ENCODE assay signal across 12 cellular contexts in the genomic region with DNA sequence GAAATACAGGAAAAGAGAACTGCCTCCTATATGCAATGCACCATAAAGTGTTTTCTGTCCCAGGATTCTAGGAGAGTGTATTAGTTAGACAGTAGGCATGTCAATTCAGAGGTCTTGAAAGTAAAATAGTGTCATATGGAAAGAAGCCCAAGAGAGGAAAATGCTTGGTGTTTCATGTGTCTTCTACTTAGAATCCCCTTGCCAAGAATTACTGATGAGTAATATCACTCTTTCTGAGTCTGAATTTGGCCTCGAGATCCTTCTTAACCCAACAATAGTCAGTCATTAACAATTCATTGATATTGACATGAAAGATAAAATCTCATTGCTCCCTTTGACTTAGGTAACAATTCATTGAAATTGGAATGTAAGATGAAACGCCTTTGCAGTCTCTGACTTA.
DNase-seq lines count a peak whose midpoint lies in the region; ATAC-seq, FAIRE-seq and TF ChIP-seq lines count a peak whose summit lies in the region.
"Had no signal": no experiment of that assay in that cellular context is flagged by ENCODE, and none has a peak within 500 bp of the region (broad histone marks: within the 10 kb centered on the region; RNA-seq: fewer than 3 reads in every experiment).

No MANE protein-coding gene starts in this region.

- CTCF ChIA-PET in PC-3 (lab: Charles Lee) = no interaction called here
- CTCF ChIA-PET in H1 (lab: Charles Lee; ENCODE audit: partially characterized antibody) = no interaction called here

- no peak overlapping the region for H2BK15ac ChIP-seq in H1 (ENCODE audit: low read length)

- H3K27me3 Mint-ChIP-seq in activated T-helper 2 cell treated with anti-CD3 and anti-CD28 coated beads, Interferon-gamma antibody, Interleukin-2, Interleukin-4, amounts not matched to agents 10 μg/mL and 5 μg/mL and 100 μg/mL, durations not matched to agents 14 hours and 24 hours and 36 hours (ENCODE audit: low read depth) = no peaks in the 10 kb centered on the region
- H3K27me3 Mint-ChIP-seq in stimulated activated naive CD8-positive, alpha-beta T cell treated with anti-CD3 and anti-CD28 coated beads, Interleukin-15, amount 100 ng/mL, for 72 hours = no peaks in the 10 kb centered on the region

- H3K4me1 Mint-ChIP-seq in activated T-helper 2 cell treated with anti-CD3 and anti-CD28 coated beads, Interferon-gamma antibody, Interleukin-2, Interleukin-4, amounts not matched to agents 10 μg/mL and 5 μg/mL and 100 μg/mL, durations not matched to agents 14 hours and 24 hours and 36 hours (ENCODE audit: low read depth) = peaks cover 3% of the 10 kb centered on the region
- H3K4me1 Mint-ChIP-seq in stimulated activated naive CD8-positive, alpha-beta T cell treated with anti-CD3 and anti-CD28 coated beads, Interleukin-15, amount 100 ng/mL, for 72 hours = no peaks in the 10 kb centered on the region

- H3K4me3 Mint-ChIP-seq in activated T-helper 2 cell treated with anti-CD3 and anti-CD28 coated beads, Interferon-gamma antibody, Interleukin-2, Interleukin-4, amounts not matched to agents 10 μg/mL and 5 μg/mL and 100 μg/mL, durations not matched to agents 14 hours and 24 hours and 36 hours (ENCODE audit: low read depth) = no peak overlapping the region
- H3K4me3 Mint-ChIP-seq in stimulated activated naive CD8-positive, alpha-beta T cell treated with anti-CD3 and anti-CD28 coated beads, Interleukin-15, amount 100 ng/mL, for 72 hours = no peak overlapping the region
- H3K4me3 Mint-ChIP-seq: H9 had no signal

- no peak for TF ChIP-seq CTCF in PC-3 (conservative IDR thresholded peaks at IDR 0.05; ENCODE audit: low read depth, low read length)
- TF ChIP-seq CTCF in H1 (IDR thresholded peaks at IDR 0.05; ENCODE audit: control extremely low read depth in 1 of 3, insufficient read depth in 1 of 3, low read depth in 1 of 3, low read length in 3 of 3) = no peak

- H2AK5ac ChIP-seq in H1 (ENCODE audit: low read depth, low read length) = no peak overlapping the region

- no peak overlapping the region for H2BK12ac ChIP-seq in H1 (ENCODE audit: low read depth, low read length)

- H3K27ac ChIP-seq in PC-3 (ENCODE audit: low read length) (no peak overlapping the region), H1 (ENCODE audit: low read depth, low read length) (no peak overlapping the region)
- H3K27ac ChIP-seq: A549 had no signal

- no peaks in the 10 kb centered on the region for H3K9me2 ChIP-seq in PC-3 (replicated peaks; ENCODE audit: low read length)

- H3K36me3 ChIP-seq in PC-3 (ENCODE audit: low read depth, low read length) (no peaks in the 10 kb centered on the region), H1 (ENCODE audit: control insufficient read depth in 2 of 4, insufficient read depth in 4 of 4, low read length in 3 of 4) (no peaks in the 10 kb centered on the region; a peak in 1 of 8 replicates)

- peak; percentile 51 for ATAC-seq in PC-3
- ATAC-seq in stimulated activated naive CD8-positive, alpha-beta T cell treated with anti-CD3 and anti-CD28 coated beads, Interleukin-15, amount 100 ng/mL, for 72 hours = no peak
- ATAC-seq: A549 had no signal

- no peak overlapping the region for H2BK120ac ChIP-seq in H1 (replicated peaks; ENCODE audit: low read depth, low read length)

- H3K9me3 ChIP-seq in PC-3 (ENCODE audit: low read length) (no peaks in the 10 kb centered on the region), H1 (ENCODE audit: insufficient read depth in 2 of 2, low read depth in 1 of 2, low read length in 1 of 2) (peaks cover 3% of the 10 kb centered on the region in 2 experiments; a peak in 2 of 4 replicates)
- H3K9me3 ChIP-seq: A549 had no signal

- POLR2A ChIA-PET in PC-3 (lab: Charles Lee; ENCODE audit: unreplicated experiment) (no interaction called here), H1 (lab: Charles Lee; ENCODE audit: partially characterized antibody) (no interaction called here)

- TF ChIP-seq EP300 in H1 (IDR thresholded peaks at IDR 0.05; ENCODE audit: borderline replicate concordance in 1 of 2, low read depth in 2 of 2, low read length in 2 of 2) = no peak

- H4K8ac ChIP-seq in H1 (ENCODE audit: extremely low read depth, insufficient read depth, low read length) = no peak overlapping the region

- no peak overlapping the region for H3K27ac Mint-ChIP-seq in activated T-helper 2 cell treated with anti-CD3 and anti-CD28 coated beads, Interferon-gamma antibody, Interleukin-2, Interleukin-4, amounts not matched to agents 10 μg/mL and 5 μg/mL and 100 μg/mL, durations not matched to agents 14 hours and 24 hours and 36 hours
- no peak overlapping the region for H3K27ac Mint-ChIP-seq in stimulated activated naive CD8-positive, alpha-beta T cell treated with anti-CD3 and anti-CD28 coated beads, Interleukin-15, amount 100 ng/mL, for 72 hours
- H3K27ac Mint-ChIP-seq: H9 had no signal

- H3K14ac ChIP-seq in H1 (ENCODE audit: insufficient read length) = no peak overlapping the region

- H3K23me2 ChIP-seq in H1 (ENCODE audit: low read depth, low read length) = no peaks in the 10 kb centered on the region; the same call in 1 of the 2 replicates

- intact Hi-C loops in PC-3 (cut with micrococcal nuclease) = no loop called here
- intact Hi-C loops in activated T-helper 2 cell treated with anti-CD3 and anti-CD28 coated beads, Interferon-gamma antibody, Interleukin-2, Interleukin-4, amounts not matched to agents 10 μg/mL and 5 μg/mL and 100 μg/mL, durations not matched to agents 14 hours and 24 hours and 36 hours (cut with micrococcal nuclease) = no loop called here

- WGBS in H1 (ENCODE audit: extremely low coverage in 1 of 2, insufficient coverage in 1 of 2, insufficient read length in 1 of 2, insufficient replicate concordance in 2 of 2, low coverage in 1 of 2, low lambda C conversion rate in 2 of 2, missing lambda C conversion rate in 1 of 2), 2 experiments = 87% methylated on average over 2 of the region's 2 CpGs; no CpG with 5 or more reads in 1 of the 2 experiments

- no peak overlapping the region for H2BK20ac ChIP-seq in H1 (ENCODE audit: low read length)

- H3K4me2 ChIP-seq in PC-3 (ENCODE audit: low read length) = no peak overlapping the region
- no peak overlapping the region for H3K4me2 ChIP-seq in H1 (ENCODE audit: insufficient read depth in 1 of 2, low read depth in 2 of 2, low read length in 2 of 2)
- H3K4me2 ChIP-seq: A549 had no signal

- no peak for FAIRE-seq in H1 (lab: Jason Lieb, UNC)
- FAIRE-seq: A549 had no signal

- H4K20me1 ChIP-seq in PC-3 (ENCODE audit: low read length) (no peaks in the 10 kb centered on the region), H1 (replicated peaks in 1 of 2; ENCODE audit: control insufficient read depth in 1 of 2, insufficient read depth in 2 of 2, low read length in 2 of 2) (no peaks in the 10 kb centered on the region)

- H3K23ac ChIP-seq in H1 (ENCODE audit: insufficient read length) = no peak overlapping the region

- no peaks in the 10 kb centered on the region for H3K27me3 ChIP-seq in PC-3 (ENCODE audit: low read length)
- peaks cover 0 to 1% (median 0%) of the 10 kb centered on the region in 4 experiments; a peak in 1 of 7 replicates for H3K27me3 ChIP-seq in H1 (replicated peaks in 1 of 4; ENCODE audit: control insufficient read depth in 3 of 4, extremely low read depth in 1 of 4, insufficient read depth in 3 of 4, low read length in 3 of 4)

- H3K18ac ChIP-seq in H1 (ENCODE audit: extremely low read depth, low read length) = no peak overlapping the region

- no peaks in the 10 kb centered on the region for H3K36me3 Mint-ChIP-seq in activated T-helper 2 cell treated with anti-CD3 and anti-CD28 coated beads, Interferon-gamma antibody, Interleukin-2, Interleukin-4, amounts not matched to agents 10 μg/mL and 5 μg/mL and 100 μg/mL, durations not matched to agents 14 hours and 24 hours and 36 hours (ENCODE audit: low read depth)

- DNase-seq in EH (ENCODE audit: low read depth) = peak; percentile 49
- peak; percentile 70 for DNase-seq in PC-3
- no peak for DNase-seq in H1 (ENCODE audit: low read depth in 1 of 2, low spot score in 2 of 2)
- peak; percentile 8 for DNase-seq in kidney tubule cell (ENCODE audit: low spot score)
- DNase-seq in activated T-helper 2 cell treated with anti-CD3 and anti-CD28 coated beads, Interferon-gamma antibody, Interleukin-2, Interleukin-4, amounts not matched to agents 10 μg/mL and 5 μg/mL and 100 μg/mL, durations not matched to agents 14 hours and 24 hours and 36 hours (ENCODE audit: low spot score) = no peak
- DNase-seq in SIG-M5 (lab: John Stamatoyannopoulos, UW) = no peak
- no peak for DNase-seq in stimulated activated CD4-positive, alpha-beta T cell treated with anti-CD3 and anti-CD28 coated beads, Interleukin-2, amount 100 ng/mL, for 24 hours
- no peak for DNase-seq in stimulated activated naive CD8-positive, alpha-beta T cell treated with anti-CD3 and anti-CD28 coated beads, Interleukin-15, amount 100 ng/mL, for 72 hours
- DNase-seq: COR-L47, H9, NCI-H1930 had no signal

- peaks cover 7% of the 10 kb centered on the region for H3K9me3 Mint-ChIP-seq in activated T-helper 2 cell treated with anti-CD3 and anti-CD28 coated beads, Interferon-gamma antibody, Interleukin-2, Interleukin-4, amounts not matched to agents 10 μg/mL and 5 μg/mL and 100 μg/mL, durations not matched to agents 14 hours and 24 hours and 36 hours
- H3K9me3 Mint-ChIP-seq in stimulated activated naive CD8-positive, alpha-beta T cell treated with anti-CD3 and anti-CD28 coated beads, Interleukin-15, amount 100 ng/mL, for 72 hours = peaks cover 0 to 10% of the 10 kb centered on the region in 2 donors

- no peak overlapping the region for H2BK5ac ChIP-seq in H1 (ENCODE audit: low read depth, low read length)

- no peaks in the 10 kb centered on the region for H3K79me1 ChIP-seq in H1 (ENCODE audit: low read depth, low read length)

- no peak overlapping the region for H3K4me3 ChIP-seq in PC-3 (ENCODE audit: low read length)
- no peak overlapping the region for H3K4me3 ChIP-seq in H1 (ENCODE audit: extremely low read depth in 1 of 4, insufficient read depth in 2 of 4, low read depth in 3 of 4, low read length in 4 of 4)
- H3K4me3 ChIP-seq: A549 had no signal

- peaks cover 17% of the 10 kb centered on the region for H3K4me1 ChIP-seq in PC-3 (ENCODE audit: insufficient read depth, low read length)
- peaks cover 0 to 4% (median 1%) of the 10 kb centered on the region in 4 experiments; a peak in 2 of 7 replicates for H3K4me1 ChIP-seq in H1 (replicated peaks in 1 of 4; ENCODE audit: control insufficient read depth in 3 of 4, insufficient read depth in 4 of 4, low read length in 3 of 4)
- H3K4me1 ChIP-seq: A549 had no signal

- H2AFZ ChIP-seq in PC-3 (ENCODE audit: low read length) (no peak overlapping the region), H1 (ENCODE audit: low read length) (no peak overlapping the region)

- no peak overlapping the region for H3K9ac ChIP-seq in PC-3 (ENCODE audit: low read length)
- no peak overlapping the region for H3K9ac ChIP-seq in H1 (replicated peaks in 1 of 4; ENCODE audit: extremely low read depth in 1 of 4, low read depth in 3 of 4, low read length in 3 of 4)

- peak overlapping the region; percentile 61 for H3K56ac ChIP-seq in H1 (replicated peaks; ENCODE audit: insufficient read length, low read depth, low read length)

- no peak overlapping the region for H3K4ac ChIP-seq in H1 (replicated peaks; ENCODE audit: insufficient read length, low read depth, low read length)

- no peak for TF ChIP-seq POLR2A in H1 (IDR thresholded peaks at IDR 0.05; ENCODE audit: control extremely low read depth in 1 of 2, low read depth in 2 of 2, low read length in 2 of 2)

- BruUV-seq in PC-3 (replicated peaks; lab: Mats Ljungman, UMichigan) = no TSS peak

- H3K79me2 ChIP-seq in PC-3 (ENCODE audit: low read length) (no peaks in the 10 kb centered on the region), H1 (ENCODE audit: control insufficient read depth in 1 of 2, insufficient read depth in 2 of 2, low read length in 2 of 2) (no peaks in the 10 kb centered on the region)

- H4K91ac ChIP-seq in H1 (replicated peaks; ENCODE audit: insufficient read length, low read length) = no peak overlapping the region

- no peak for TF ChIP-seq RAD21 in H1 (IDR thresholded peaks at IDR 0.05 in 1 of 2, conservative IDR thresholded peaks at IDR 0.05 in 1 of 2; ENCODE audit: low read depth in 2 of 2, low read length in 2 of 2)

- no peak overlapping the region for H4K5ac ChIP-seq in H1 (ENCODE audit: insufficient read length, low read depth, low read length)

- H3F3A ChIP-seq in PC-3 (ENCODE audit: low read length, unreplicated experiment) = no peaks in the 10 kb centered on the region

Comparison
In these comparisons a context has a peak if more than half of its experiments do, and no peak if none do; other contexts are left out.
1. DNase-seq: peak in EH (single experiment), PC-3 (single experiment) and kidney tubule cell (single experiment); none in H1 (0 of 2), activated T-helper 2 cell treated with anti-CD3 and anti-CD28 coated beads, Interferon-gamma antibody, Interleukin-2, Interleukin-4, amounts not matched to agents 10 μg/mL and 5 μg/mL and 100 μg/mL, durations not matched to agents 14 hours and 24 hours and 36 hours (single experiment), SIG-M5 (single experiment), stimulated activated CD4-positive, alpha-beta T cell treated with anti-CD3 and anti-CD28 coated beads, Interleukin-2, amount 100 ng/mL, for 24 hours (0 of 2) and stimulated activated naive CD8-positive, alpha-beta T cell treated with anti-CD3 and anti-CD28 coated beads, Interleukin-15, amount 100 ng/mL, for 72 hours (0 of 2).